Comparison of ENCODE assay signal across 24 cellular contexts in genomic region chr4:20832821-20833220, GRCh38.
A peak's percentile ranks its signal among the peaks of the same experiment; 100 is the strongest.
DNase-seq lines count a peak whose midpoint lies in the region; ATAC-seq and TF ChIP-seq lines count a peak whose summit lies in the region.
"Had no signal": no experiment of that assay in that cellular context is flagged by ENCODE, and none has a peak within 500 bp of the region (broad histone marks: within the 10 kb centered on the region; RNA-seq: fewer than 3 reads in every experiment).

No MANE protein-coding gene starts in this region.

- H3K27ac Mint-ChIP-seq in MCF 10A (ENCODE audit: low read depth, unreplicated experiment), result no peak overlapping the region
- peak overlapping the region; percentile 25 for H3K27ac Mint-ChIP-seq in chondrocyte (ENCODE audit: unreplicated experiment)
- H3K27ac Mint-ChIP-seq: activated CD4-positive, alpha-beta T cell treated with anti-CD3 and anti-CD28 coated beads, Interleukin-2, amount 10 ng/mL, durations not matched to agents 7 days and 5 days; activated naive CD8-positive, alpha-beta T cell treated with anti-CD3 and anti-CD28 coated beads for 36 hours; activated T-helper 17 cell treated with anti-CD3 and anti-CD28 coated beads, Interleukin-2, amount 50 U/mL, for 72 hours; T-helper 1 cell treated with Interleukin-12 subunit alpha and Interleukin-12 subunit beta and Interleukin-4 antibody, amounts not matched to agents 30 μg/mL and 1 μg/mL, for 36 hours had no signal

- dilution Hi-C loops in mammary epithelial cell (cut with HindIII; ENCODE audit: low sequenced_read_pairs), result no loop called here

- H4K20me1 ChIP-seq in mammary epithelial cell (ENCODE audit: insufficient read depth, low read length), result no peaks in the 10 kb centered on the region
- H4K20me1 ChIP-seq: BLaER1 treated with 17β-estradiol and CSF1 and Interleukin-3, amounts not matched to agents 10 nM and 100 nM had no signal

- H3K4me1 ChIP-seq in mammary epithelial cell (ENCODE audit: insufficient read depth, low read length) (no peaks in the 10 kb centered on the region), stomach (no peaks in the 10 kb centered on the region)
- H3K4me1 ChIP-seq: SJCRH30 had no signal

- H3K27me3 ChIP-seq in mammary epithelial cell (ENCODE audit: insufficient read depth, low read length) (no peaks in the 10 kb centered on the region), stomach (no peaks in the 10 kb centered on the region)
- H3K27me3 ChIP-seq: BLaER1 treated with 17β-estradiol and CSF1 and Interleukin-3, amounts not matched to agents 10 nM and 100 nM; cardiac muscle cell; SJCRH30 had no signal

- H3K36me3 Mint-ChIP-seq in MCF 10A (ENCODE audit: insufficient read depth, unreplicated experiment) (peaks cover 6% of the 10 kb centered on the region), chondrocyte (ENCODE audit: low read depth) (peaks cover 2% of the 10 kb centered on the region)
- H3K36me3 Mint-ChIP-seq: activated naive CD8-positive, alpha-beta T cell treated with anti-CD3 and anti-CD28 coated beads for 36 hours had no signal

- POLR2A ChIA-PET in MCF 10A (lab: Yijun Ruan, JAX), result no interaction called here

- no peaks in the 10 kb centered on the region for H3K36me3 ChIP-seq in mammary epithelial cell (ENCODE audit: insufficient read depth, low read length)
- no peaks in the 10 kb centered on the region for H3K36me3 ChIP-seq in stomach
- H3K36me3 ChIP-seq: BLaER1 treated with 17β-estradiol and CSF1 and Interleukin-3, amounts not matched to agents 10 nM and 100 nM; cardiac muscle cell; SJCRH30 had no signal

- intact Hi-C loops in mammary epithelial cell (cut with micrococcal nuclease), result no loop called here
- intact Hi-C loops in MCF 10A (cut with micrococcal nuclease), result no loop called here
- intact Hi-C loops in Right ventricle myocardium superior (cut with DNase I), result no loop called here
- intact Hi-C loops in stomach (cut with DNase I; ENCODE audit: low total_unique reads), result no loop called here

- ATAC-seq in Right ventricle myocardium superior (ENCODE audit: poor library complexity), result no peak
- no peak for ATAC-seq in HG03442 (IDR thresholded peaks at IDR 0.05; ENCODE audit: unreplicated experiment)
- ATAC-seq: activated T-helper 17 cell treated with anti-CD3 and anti-CD28 coated beads, Interleukin-2, amount 50 U/mL, for 72 hours had no signal

- no peak for TF ChIP-seq POLR2A in stomach (IDR thresholded peaks at IDR 0.05)

- in situ Hi-C loops in mammary epithelial cell (cut with MboI; ENCODE audit: low sequenced_read_pairs in 2 of 2), result no loop called here

- peaks cover 7% of the 10 kb centered on the region for H3K9me3 Mint-ChIP-seq in MCF 10A (ENCODE audit: unreplicated experiment)
- H3K9me3 Mint-ChIP-seq in chondrocyte (ENCODE audit: low read depth), result no peaks in the 10 kb centered on the region
- H3K9me3 Mint-ChIP-seq: activated CD4-positive, alpha-beta T cell treated with anti-CD3 and anti-CD28 coated beads, Interleukin-2, amount 10 ng/mL, durations not matched to agents 7 days and 5 days; T-helper 1 cell treated with Interleukin-12 subunit alpha and Interleukin-12 subunit beta and Interleukin-4 antibody, amounts not matched to agents 30 μg/mL and 1 μg/mL, for 36 hours had no signal

- no peak overlapping the region for H3K9ac ChIP-seq in mammary epithelial cell (ENCODE audit: insufficient read depth, low read length)
- H3K9ac ChIP-seq: BLaER1 treated with 17β-estradiol and CSF1 and Interleukin-3, amounts not matched to agents 10 nM and 100 nM had no signal

- H3K9me3 ChIP-seq in mammary epithelial cell (replicated peaks; ENCODE audit: insufficient read depth, low read length), result no peaks in the 10 kb centered on the region
- no peaks in the 10 kb centered on the region for H3K9me3 ChIP-seq in stomach
- H3K9me3 ChIP-seq: BLaER1 treated with 17β-estradiol and CSF1 and Interleukin-3, amounts not matched to agents 10 nM and 100 nM; SJCRH30 had no signal

- H3K4me2 ChIP-seq in mammary epithelial cell (ENCODE audit: insufficient read depth, low read depth, low read length), result no peak overlapping the region

- no TSS peak for BruUV-seq in mammary epithelial cell (replicated peaks; lab: Mats Ljungman, UMichigan)
- BruUV-seq in MCF 10A (replicated peaks; lab: Mats Ljungman, UMichigan), result no TSS peak

- H2AFZ ChIP-seq in mammary epithelial cell (ENCODE audit: low read depth, low read length), result no peak overlapping the region

- TF ChIP-seq CTCF in mammary epithelial cell (conservative IDR thresholded peaks at IDR 0.05 in 1 of 2, IDR thresholded peaks at IDR 0.05 in 1 of 2; ENCODE audit: extremely low read depth in 1 of 2, insufficient read depth in 1 of 2, low read depth in 1 of 2, low read length in 2 of 2) (no peak), MCF 10A (IDR thresholded peaks at IDR 0.05; ENCODE audit: unreplicated experiment) (no peak), chondrocyte (IDR thresholded peaks at IDR 0.05) (no peak), stomach (IDR thresholded peaks at IDR 0.05) (no peak)

- H3K27ac ChIP-seq in mammary epithelial cell (ENCODE audit: insufficient read depth, low read depth, low read length), result no peak overlapping the region
- no peak overlapping the region for H3K27ac ChIP-seq in stomach
- H3K27ac ChIP-seq: cardiac muscle cell, SJCRH30 had no signal

- no peak overlapping the region for H3K4me3 ChIP-seq in mammary epithelial cell (replicated peaks in 1 of 3; ENCODE audit: insufficient read depth in 1 of 3, low read depth in 2 of 3, low read length in 3 of 3)
- no peak overlapping the region for H3K4me3 ChIP-seq in stomach
- H3K4me3 ChIP-seq: BLaER1 treated with 17β-estradiol and CSF1 and Interleukin-3, amounts not matched to agents 10 nM and 100 nM; cardiac muscle cell; lung; SJCRH30 had no signal

- TF ChIP-seq EP300 in stomach (IDR thresholded peaks at IDR 0.05), result no peak

- CTCF ChIA-PET in mammary epithelial cell (lab: Charles Lee; ENCODE audit: low non-redundant PET) (no interaction called here), MCF 10A (lab: Yijun Ruan, JAX) (no interaction called here)

- H3K27me3 Mint-ChIP-seq in MCF 10A (ENCODE audit: insufficient read depth, unreplicated experiment) (no peaks in the 10 kb centered on the region), chondrocyte (ENCODE audit: low read depth) (no peaks in the 10 kb centered on the region)
- H3K27me3 Mint-ChIP-seq: activated CD4-positive, alpha-beta T cell treated with anti-CD3 and anti-CD28 coated beads, Interleukin-2, amount 10 ng/mL, durations not matched to agents 7 days and 5 days; activated naive CD8-positive, alpha-beta T cell treated with anti-CD3 and anti-CD28 coated beads for 36 hours; activated T-helper 17 cell treated with anti-CD3 and anti-CD28 coated beads, Interleukin-2, amount 50 U/mL, for 72 hours had no signal

- peak; percentile 29 for DNase-seq in mammary epithelial cell
- no peak for DNase-seq in MCF 10A (ENCODE audit: unreplicated experiment)
- DNase-seq in chondrocyte (ENCODE audit: low spot score), result no peak
- DNase-seq in iris pigment epithelial cell (ENCODE audit: low read depth), result peak; percentile 79
- no peak for DNase-seq in Right ventricle myocardium superior
- DNase-seq in stomach, result no peak
- no peak for DNase-seq in NCI-H1694 (lab: John Stamatoyannopoulos, UW)
- DNase-seq: activated CD4-positive, alpha-beta T cell treated with anti-CD3 and anti-CD28 coated beads, Interleukin-2, amount 10 ng/mL, durations not matched to agents 7 days and 5 days; activated naive CD8-positive, alpha-beta T cell treated with anti-CD3 and anti-CD28 coated beads for 36 hours; DMS 273 treated with DMSO at 0.1 percent for 48 hours; GDM1; head of caudate nucleus; Kasumi-1; NCI-H1105; NCI-H2081; occipital lobe; SJCRH30; stimulated activated CD4-positive, alpha-beta T cell treated with anti-CD3 and anti-CD28 coated beads, Interleukin-12 subunit alpha, Interleukin-12 subunit beta, amount 100 ng/mL, for 4 hours had no signal

- no peaks in the 10 kb centered on the region for H3K4me1 Mint-ChIP-seq in MCF 10A (ENCODE audit: insufficient read depth, unreplicated experiment)
- H3K4me1 Mint-ChIP-seq in chondrocyte (ENCODE audit: low read depth), result peaks cover 4% of the 10 kb centered on the region
- H3K4me1 Mint-ChIP-seq: activated CD4-positive, alpha-beta T cell treated with anti-CD3 and anti-CD28 coated beads, Interleukin-2, amount 10 ng/mL, durations not matched to agents 7 days and 5 days; activated naive CD8-positive, alpha-beta T cell treated with anti-CD3 and anti-CD28 coated beads for 36 hours; activated T-helper 17 cell treated with anti-CD3 and anti-CD28 coated beads, Interleukin-2, amount 50 U/mL, for 72 hours had no signal

- no peaks in the 10 kb centered on the region for H3K79me2 ChIP-seq in mammary epithelial cell (ENCODE audit: insufficient read depth, low read length)

- H3K4me3 Mint-ChIP-seq in MCF 10A (ENCODE audit: unreplicated experiment) (no peak overlapping the region), chondrocyte (ENCODE audit: unreplicated experiment) (no peak overlapping the region)
- H3K4me3 Mint-ChIP-seq: activated CD4-positive, alpha-beta T cell treated with anti-CD3 and anti-CD28 coated beads, Interleukin-2, amount 10 ng/mL, durations not matched to agents 7 days and 5 days; activated naive CD8-positive, alpha-beta T cell treated with anti-CD3 and anti-CD28 coated beads for 36 hours; activated T-helper 17 cell treated with anti-CD3 and anti-CD28 coated beads, Interleukin-2, amount 50 U/mL, for 72 hours; T-helper 1 cell treated with Interleukin-12 subunit alpha and Interleukin-12 subunit beta and Interleukin-4 antibody, amounts not matched to agents 30 μg/mL and 1 μg/mL, for 36 hours had no signal

- WGBS in mammary epithelial cell (ENCODE audit: low coverage, missing lambda C conversion rate), result 94% methylated on average over 3 of the region's 3 CpGs
- 56 to 65% (median 57%) methylated on average over 3 of the region's 3 CpGs for WGBS in stomach, 5 donors

Comparison
In these comparisons a context has a peak if more than half of its experiments do, and no peak if none do; other contexts are left out.
1. DNase-seq: peak in mammary epithelial cell (single experiment) and iris pigment epithelial cell (single experiment); none in MCF 10A (single experiment), chondrocyte (single experiment), Right ventricle myocardium superior (single experiment), stomach (single experiment) and NCI-H1694 (single experiment).